Comparison of ENCODE assay signal across 37 cellular contexts in the genomic region with DNA sequence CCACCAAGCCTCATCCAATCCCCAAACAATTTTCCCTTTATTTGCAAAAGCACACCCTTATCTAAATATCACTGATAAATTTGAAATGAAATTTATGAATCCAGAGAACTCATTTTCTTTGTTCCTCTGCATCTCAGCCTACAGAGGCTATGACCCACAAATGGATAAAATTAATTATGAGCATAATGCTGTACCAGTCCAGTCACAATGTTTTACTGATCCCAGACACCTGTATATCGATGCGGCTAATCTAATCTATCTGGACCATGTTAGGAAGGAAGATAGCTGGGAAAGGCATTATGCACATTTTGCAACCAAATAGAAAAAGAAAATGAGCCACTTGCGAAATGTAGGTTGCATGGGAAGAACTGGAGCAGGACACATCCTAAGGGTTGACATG.
"Had no signal": no experiment of that assay in that cellular context is flagged by ENCODE, and none has a peak within 500 bp of the region (broad histone marks: within the 10 kb centered on the region; RNA-seq: fewer than 3 reads in every experiment).

No MANE protein-coding gene starts in this region.

- ATAC-seq: activated naive CD4-positive, alpha-beta T cell treated with anti-CD3 and anti-CD28 coated beads, Interleukin-2, amount 50 U/mL, for 72 hours; activated naive CD8-positive, alpha-beta T cell treated with anti-CD3 and anti-CD28 coated beads, Interleukin-2, amount 50 U/mL, for 24 hours; activated T-cell treated with anti-CD3 and anti-CD28 coated beads, Interleukin-2, amount 50 U/mL, for 4 hours; activated T-cell treated with anti-CD3 and anti-CD28 coated beads, Interleukin-2, amount 50 U/mL, for 72 hours; activated T-helper 17 cell treated with anti-CD3 and anti-CD28 coated beads, Interleukin-2, amount 50 U/mL, for 72 hours; body of pancreas had no signal

- H3K9me3 ChIP-seq: adrenal gland, ascending aorta, body of pancreas, breast epithelium had no signal

- H3K4me3 Mint-ChIP-seq: activated naive CD4-positive, alpha-beta T cell treated with anti-CD3 and anti-CD28 coated beads for 36 hours; activated naive CD4-positive, alpha-beta T cell treated with anti-CD3 and anti-CD28 coated beads, Interleukin-2, amount 10 ng/mL, durations not matched to agents 7 days and 5 days; activated naive CD4-positive, alpha-beta T cell treated with anti-CD3 and anti-CD28 coated beads, Interleukin-2, amount 50 U/mL, for 24 hours; activated naive CD8-positive, alpha-beta T cell; activated naive CD8-positive, alpha-beta T cell treated with anti-CD3 and anti-CD28 coated beads for 36 hours; activated naive CD8-positive, alpha-beta T cell treated with anti-CD3 and anti-CD28 coated beads, Interleukin-2, amount 10 ng/mL, durations not matched to agents 7 days and 5 days; activated naive CD8-positive, alpha-beta T cell treated with anti-CD3 and anti-CD28 coated beads, Interleukin-2, amount 50 U/mL, for 24 hours; activated T-cell treated with anti-CD3 and anti-CD28 coated beads, Interleukin-2, amount 50 U/mL, for 24 hours; activated T-cell treated with anti-CD3 and anti-CD28 coated beads, Interleukin-2, amount 50 U/mL, for 4 hours; activated T-cell treated with anti-CD3 and anti-CD28 coated beads, Interleukin-2, amount 50 U/mL, for 72 hours; activated T-helper 1 cell treated with anti-CD3 and anti-CD28 coated beads, Interleukin-12 subunit alpha, Interleukin-12 subunit beta, Interleukin-2, Interleukin-4 antibody, amounts not matched to agents 30 ng/mL and 10 ng/mL and 1 ng/mL, durations not matched to agents 14 hours and 24 hours and 36 hours; activated T-helper 17 cell treated with anti-CD3 and anti-CD28 coated beads, Interleukin-2, amount 50 U/mL, for 72 hours; brain; central memory CD8-positive, alpha-beta T cell had no signal

- H3K27ac Mint-ChIP-seq: activated naive CD4-positive, alpha-beta T cell treated with anti-CD3 and anti-CD28 coated beads for 36 hours; activated naive CD4-positive, alpha-beta T cell treated with anti-CD3 and anti-CD28 coated beads, Interleukin-2, amount 10 ng/mL, durations not matched to agents 7 days and 5 days; activated naive CD4-positive, alpha-beta T cell treated with anti-CD3 and anti-CD28 coated beads, Interleukin-2, amount 50 U/mL, for 24 hours; activated naive CD4-positive, alpha-beta T cell treated with anti-CD3 and anti-CD28 coated beads, Interleukin-2, amount 50 U/mL, for 72 hours; activated naive CD8-positive, alpha-beta T cell; activated naive CD8-positive, alpha-beta T cell treated with anti-CD3 and anti-CD28 coated beads for 36 hours; activated naive CD8-positive, alpha-beta T cell treated with anti-CD3 and anti-CD28 coated beads, Interleukin-2, amount 10 ng/mL, durations not matched to agents 7 days and 5 days; activated naive CD8-positive, alpha-beta T cell treated with anti-CD3 and anti-CD28 coated beads, Interleukin-2, amount 50 U/mL, for 24 hours; activated T-cell treated with anti-CD3 and anti-CD28 coated beads, Interleukin-2, amount 50 U/mL, for 24 hours; activated T-cell treated with anti-CD3 and anti-CD28 coated beads, Interleukin-2, amount 50 U/mL, for 72 hours; activated T-helper 1 cell treated with anti-CD3 and anti-CD28 coated beads, Interleukin-12 subunit alpha, Interleukin-12 subunit beta, Interleukin-2, Interleukin-4 antibody, amounts not matched to agents 30 ng/mL and 10 ng/mL and 1 ng/mL, durations not matched to agents 14 hours and 24 hours and 36 hours; activated T-helper 17 cell treated with anti-CD3 and anti-CD28 coated beads, Interleukin-2, amount 50 U/mL, for 72 hours; activated T-helper 2 cell treated with anti-CD3 and anti-CD28 coated beads, Interferon-gamma antibody, Interleukin-2, Interleukin-4, amounts not matched to agents 10 μg/mL and 5 μg/mL and 100 μg/mL, durations not matched to agents 14 hours and 24 hours and 36 hours; brain had no signal

- H3K36me3 Mint-ChIP-seq: activated naive CD4-positive, alpha-beta T cell treated with anti-CD3 and anti-CD28 coated beads, Interleukin-2, amount 10 ng/mL, durations not matched to agents 7 days and 5 days; activated naive CD4-positive, alpha-beta T cell treated with anti-CD3 and anti-CD28 coated beads, Interleukin-2, amount 50 U/mL, for 24 hours; activated naive CD4-positive, alpha-beta T cell treated with anti-CD3 and anti-CD28 coated beads, Interleukin-2, amount 50 U/mL, for 72 hours; activated naive CD8-positive, alpha-beta T cell; activated naive CD8-positive, alpha-beta T cell treated with anti-CD3 and anti-CD28 coated beads for 36 hours; activated naive CD8-positive, alpha-beta T cell treated with anti-CD3 and anti-CD28 coated beads, Interleukin-2, amount 10 ng/mL, durations not matched to agents 7 days and 5 days; brain had no signal

- H3K9me3 Mint-ChIP-seq: activated naive CD4-positive, alpha-beta T cell treated with anti-CD3 and anti-CD28 coated beads for 36 hours; activated naive CD4-positive, alpha-beta T cell treated with anti-CD3 and anti-CD28 coated beads, Interleukin-2, amount 10 ng/mL, durations not matched to agents 7 days and 5 days; activated naive CD8-positive, alpha-beta T cell treated with anti-CD3 and anti-CD28 coated beads for 36 hours; activated T-cell treated with anti-CD3 and anti-CD28 coated beads, Interleukin-2, amount 50 U/mL, for 4 hours; activated T-helper 1 cell treated with anti-CD3 and anti-CD28 coated beads, Interleukin-12 subunit alpha, Interleukin-12 subunit beta, Interleukin-2, Interleukin-4 antibody, amounts not matched to agents 30 ng/mL and 10 ng/mL and 1 ng/mL, durations not matched to agents 14 hours and 24 hours and 36 hours had no signal

- H3K4me1 ChIP-seq: adrenal gland, ascending aorta, body of pancreas, breast epithelium had no signal

- H3K27ac ChIP-seq: adrenal gland, ascending aorta, body of pancreas, brain microvascular endothelial cell, breast epithelium, cardiac muscle cell had no signal

- DNase-seq: activated effector memory CD4-positive, alpha-beta T cell treated with anti-CD3 and anti-CD28 coated beads, Interleukin-2, amount 50 U/mL, for 16 hours; activated effector memory CD4-positive, alpha-beta T cell treated with Interleukin-2 at 50 U/mL for 16 hours; activated gamma-delta T cell; activated gamma-delta T cell treated with Interleukin-2 at 50 U/mL for 16 hours; activated naive CD4-positive, alpha-beta T cell; activated naive CD4-positive, alpha-beta T cell treated with anti-CD3 and anti-CD28 coated beads for 36 hours; activated naive CD4-positive, alpha-beta T cell treated with anti-CD3 and anti-CD28 coated beads, Interleukin-2, amount 10 ng/mL, durations not matched to agents 7 days and 5 days; activated naive CD4-positive, alpha-beta T cell treated with anti-CD3 and anti-CD28 coated beads, Interleukin-2, amount 50 U/mL, for 16 hours; activated naive CD4-positive, alpha-beta T cell treated with Interleukin-2 at 50 U/mL for 16 hours; activated naive CD8-positive, alpha-beta T cell treated with anti-CD3 and anti-CD28 coated beads for 36 hours; activated naive CD8-positive, alpha-beta T cell treated with anti-CD3 and anti-CD28 coated beads, Interleukin-2, amount 10 ng/mL, durations not matched to agents 7 days and 5 days; activated naive CD8-positive, alpha-beta T cell treated with anti-CD3 and anti-CD28 coated beads, Interleukin-2, amount 50 U/mL, for 24 hours; activated T-cell treated with anti-CD3 and anti-CD28 coated beads, Interleukin-2, amount 50 U/mL, for 1 hour; activated T-cell treated with anti-CD3 and anti-CD28 coated beads, Interleukin-2, amount 50 U/mL, for 24 hours; activated T-cell treated with anti-CD3 and anti-CD28 coated beads, Interleukin-2, amount 50 U/mL, for 4 hours; activated T-cell treated with anti-CD3 and anti-CD28 coated beads, Interleukin-2, amount 50 U/mL, for 48 hours; activated T-cell treated with anti-CD3 and anti-CD28 coated beads, Interleukin-2, amount 50 U/mL, for 72 hours; adrenal gland; amygdala; anterior cingulate cortex; aorta; body of pancreas; brain microvascular endothelial cell; caudate nucleus; central memory CD4-positive, alpha-beta T cell; cerebellar nuclear complex had no signal

- H3K27me3 ChIP-seq: adrenal gland, ascending aorta, body of pancreas, brain microvascular endothelial cell, breast epithelium, cardiac muscle cell had no signal

- H3K27me3 Mint-ChIP-seq: activated naive CD4-positive, alpha-beta T cell treated with anti-CD3 and anti-CD28 coated beads, Interleukin-2, amount 10 ng/mL, durations not matched to agents 7 days and 5 days; activated naive CD4-positive, alpha-beta T cell treated with anti-CD3 and anti-CD28 coated beads, Interleukin-2, amount 50 U/mL, for 24 hours; activated naive CD8-positive, alpha-beta T cell treated with anti-CD3 and anti-CD28 coated beads for 36 hours; activated naive CD8-positive, alpha-beta T cell treated with anti-CD3 and anti-CD28 coated beads, Interleukin-2, amount 10 ng/mL, durations not matched to agents 7 days and 5 days; activated naive CD8-positive, alpha-beta T cell treated with anti-CD3 and anti-CD28 coated beads, Interleukin-2, amount 50 U/mL, for 24 hours; activated T-cell treated with anti-CD3 and anti-CD28 coated beads, Interleukin-2, amount 50 U/mL, for 24 hours; central memory CD8-positive, alpha-beta T cell had no signal

- H3K4me3 ChIP-seq: adrenal gland, ascending aorta, body of pancreas, breast epithelium, cardiac muscle cell had no signal

- H3K4me1 Mint-ChIP-seq: activated naive CD4-positive, alpha-beta T cell treated with anti-CD3 and anti-CD28 coated beads, Interleukin-2, amount 10 ng/mL, durations not matched to agents 7 days and 5 days; activated naive CD4-positive, alpha-beta T cell treated with anti-CD3 and anti-CD28 coated beads, Interleukin-2, amount 50 U/mL, for 24 hours; activated naive CD8-positive, alpha-beta T cell treated with anti-CD3 and anti-CD28 coated beads for 36 hours; activated naive CD8-positive, alpha-beta T cell treated with anti-CD3 and anti-CD28 coated beads, Interleukin-2, amount 10 ng/mL, durations not matched to agents 7 days and 5 days; activated naive CD8-positive, alpha-beta T cell treated with anti-CD3 and anti-CD28 coated beads, Interleukin-2, amount 50 U/mL, for 24 hours; activated T-helper 17 cell treated with anti-CD3 and anti-CD28 coated beads, Interleukin-2, amount 50 U/mL, for 72 hours; central memory CD8-positive, alpha-beta T cell had no signal

- H3K36me3 ChIP-seq: adrenal gland, ascending aorta, brain microvascular endothelial cell, breast epithelium, cardiac muscle cell had no signal
